ENCODE assay signal across 8 cellular contexts in genomic region chr10:97320480-97321031, GRCh38.
A peak's percentile ranks its signal among the peaks of the same experiment; 100 is the strongest.
DNase-seq lines count a peak whose midpoint lies in the region.

No MANE protein-coding gene starts in this region.

- H3K9me3 ChIP-seq in adipocyte (ENCODE audit: control insufficient read depth, low read length) (no peaks in the 10 kb centered on the region), iPS-20b (ENCODE audit: insufficient read depth, low read depth, low read length) (no peaks in the 10 kb centered on the region)

- peak; percentile 73 for DNase-seq in activated effector memory CD4-positive, alpha-beta T cell treated with anti-CD3 and anti-CD28 coated beads, Interleukin-2, amount 50 U/mL, for 16 hours
- DNase-seq in activated effector memory CD4-positive, alpha-beta T cell treated with Interleukin-2 at 50 U/mL for 16 hours, result no peak
- no peak for DNase-seq in adipocyte (ENCODE audit: low read depth)
- DNase-seq in stimulated activated naive CD4-positive, alpha-beta T cell treated with Interleukin-2 at 50 U/mL for 16 hours (lab: John Stamatoyannopoulos, UW), result peak; percentile 30
- no peak for DNase-seq in NCI-H345 treated with DMSO at 0.1 percent for 48 hours (lab: John Stamatoyannopoulos, UW; ENCODE audit: unreplicated experiment)
- no peak for DNase-seq in NOMO-1 (lab: John Stamatoyannopoulos, UW; ENCODE audit: unreplicated experiment in 2 of 2)
- DNase-seq in NCI-H2196 treated with DMSO at 0.1 percent for 48 hours (lab: John Stamatoyannopoulos, UW; ENCODE audit: unreplicated experiment), result no peak

- no peaks in the 10 kb centered on the region for H3K36me3 ChIP-seq in adipocyte (ENCODE audit: control insufficient read depth, insufficient read depth, low read length, severe bottlenecking)
- no peaks in the 10 kb centered on the region for H3K36me3 ChIP-seq in iPS-20b (ENCODE audit: insufficient read depth, low read depth, low read length)

- H3K27ac ChIP-seq in iPS-20b (ENCODE audit: low read length), result no peak overlapping the region

- peaks cover 11% of the 10 kb centered on the region for H3K4me1 ChIP-seq in adipocyte (ENCODE audit: control insufficient read depth, insufficient read depth, low read length)
- H3K4me1 ChIP-seq in iPS-20b (ENCODE audit: insufficient read depth, low read length), result peaks cover 13% of the 10 kb centered on the region

- peak overlapping the region; percentile 93 for H3K4me3 ChIP-seq in adipocyte (ENCODE audit: low read length)
- H3K4me3 ChIP-seq in iPS-20b (ENCODE audit: low read length), result peak overlapping the region; percentile 83

- H3K9ac ChIP-seq in adipocyte (ENCODE audit: low read length) (peak overlapping the region; percentile 96), iPS-20b (ENCODE audit: low read depth, low read length) (peak overlapping the region; percentile 43; the same call in 1 of the 2 replicates)

- no peaks in the 10 kb centered on the region for H3K27me3 ChIP-seq in adipocyte (replicated peaks; ENCODE audit: control insufficient read depth, insufficient read depth, low read length)
- peaks cover 46% of the 10 kb centered on the region for H3K27me3 ChIP-seq in iPS-20b (ENCODE audit: insufficient read depth, low read length)

Comparison
In these comparisons a context has a peak if more than half of its experiments do, and no peak if none do; other contexts are left out.
1. DNase-seq: peak in activated effector memory CD4-positive, alpha-beta T cell treated with anti-CD3 and anti-CD28 coated beads, Interleukin-2, amount 50 U/mL, for 16 hours (single experiment) and stimulated activated naive CD4-positive, alpha-beta T cell treated with Interleukin-2 at 50 U/mL for 16 hours (single experiment); none in activated effector memory CD4-positive, alpha-beta T cell treated with Interleukin-2 at 50 U/mL for 16 hours (single experiment), adipocyte (single experiment), NCI-H345 treated with DMSO at 0.1 percent for 48 hours (single experiment), NOMO-1 (0 of 2) and NCI-H2196 treated with DMSO at 0.1 percent for 48 hours (single experiment).